Comparison of ENCODE assay signal across 8 cellular contexts in genomic region chr7:26200444-26201260, GRCh38. TPM values are rescaled to one million over a fixed set of nuclear protein-coding genes. Genes with fewer than 3 reads are reported as not detected.
DNase-seq lines count a peak whose midpoint lies in the region; ATAC-seq and TF ChIP-seq lines count a peak whose summit lies in the region.

Gene HNRNPA2B1 (minus strand): TSS chr7:26200746. CDS start chr7:26200577, 169 bp downstream.

- H3K27ac Mint-ChIP-seq in activated T-helper 1 cell treated with anti-CD3 and anti-CD28 coated beads, Interleukin-12 subunit alpha, Interleukin-12 subunit beta, Interleukin-2, Interleukin-4 antibody, amounts not matched to agents 30 ng/mL and 10 ng/mL and 1 ng/mL, durations not matched to agents 14 hours and 24 hours and 36 hours = peak within 1 kb of the TSS; percentile 100

- intact Hi-C loops in activated T-helper 1 cell treated with anti-CD3 and anti-CD28 coated beads, Interleukin-12 subunit alpha, Interleukin-12 subunit beta, Interleukin-2, Interleukin-4 antibody, amounts not matched to agents 30 ng/mL and 10 ng/mL and 1 ng/mL, durations not matched to agents 14 hours and 24 hours and 36 hours (cut with micrococcal nuclease) = loop anchor here (1.0 to 10.0 kb wide), 6 partner anchors 44 to 1462 kb away; partner anchors contain the start of gene HIBADH
- intact Hi-C loops in esophagus squamous epithelium (cut with DNase I) = no loop called here

- H2AFZ ChIP-seq in DND-41 (ENCODE audit: low read depth, low read length) = peak within 1 kb of the TSS; percentile 73
- H2AFZ ChIP-seq in GM23248 = peak within 1 kb of the TSS; percentile 64

- peak; percentile 86 to 100 (median 99) for TF ChIP-seq POLR2A in esophagus squamous epithelium (IDR thresholded peaks at IDR 0.05)

- H3F3A ChIP-seq in GM23248 (ENCODE audit: insufficient read depth) = peaks cover 47% of the 10 kb centered on the region

- H3K4me2 ChIP-seq in DND-41 (ENCODE audit: insufficient read depth, low read length) (peak within 1 kb of the TSS; percentile 72), GM23248 (ENCODE audit: unreplicated experiment) (peak within 1 kb of the TSS; percentile 90)

- H3K4me3 ChIP-seq in DND-41 (ENCODE audit: low read depth in 1 of 2, low read length in 2 of 2) (peak within 1 kb of the TSS; percentile 63 to 97), GM23248 (peak within 1 kb of the TSS; percentile 86), esophagus squamous epithelium (peak within 1 kb of the TSS; percentile 77 to 100 (median 94))

- H3K36me3 ChIP-seq in DND-41 (ENCODE audit: insufficient read depth, low read length) (peaks cover 77% of the 10 kb centered on the region), GM23248 (ENCODE audit: low read depth) (peaks cover 41% of the 10 kb centered on the region), esophagus squamous epithelium (peaks cover 0 to 26% (median 12%) of the 10 kb centered on the region in 3 donors)

- no peaks in the 10 kb centered on the region for H3K27me3 Mint-ChIP-seq in activated T-helper 1 cell treated with anti-CD3 and anti-CD28 coated beads, Interleukin-12 subunit alpha, Interleukin-12 subunit beta, Interleukin-2, Interleukin-4 antibody, amounts not matched to agents 30 ng/mL and 10 ng/mL and 1 ng/mL, durations not matched to agents 14 hours and 24 hours and 36 hours (ENCODE audit: insufficient read depth)

- in situ Hi-C loops in GM23248 (cut with MboI) = no loop called here

- WGBS in GM23248 (ENCODE audit: low coverage in 1 of 2, low lambda C conversion rate in 2 of 2, missing lambda C conversion rate in 2 of 2), 2 experiments = 1% methylated on average over 71 to 72 of the region's 72 CpGs
- 0 to 1% methylated on average over 20 to 36 of the region's 72 CpGs for WGBS in esophagus squamous epithelium, 2 donors

- peaks cover 70% of the 10 kb centered on the region for H4K20me1 ChIP-seq in DND-41 (ENCODE audit: insufficient read depth, low read length)
- H4K20me1 ChIP-seq in GM23248 (ENCODE audit: insufficient read depth) = peaks cover 56% of the 10 kb centered on the region

- H3K9me3 ChIP-seq in DND-41 (ENCODE audit: insufficient read depth, low read length, severe bottlenecking) (no peaks in the 10 kb centered on the region), GM23248 (ENCODE audit: low read depth) (no peaks in the 10 kb centered on the region), esophagus squamous epithelium (no peaks in the 10 kb centered on the region)

- H3K9me2 ChIP-seq in GM23248 (ENCODE audit: insufficient read depth) = no peaks in the 10 kb centered on the region

- H3K4me1 Mint-ChIP-seq in activated T-helper 1 cell treated with anti-CD3 and anti-CD28 coated beads, Interleukin-12 subunit alpha, Interleukin-12 subunit beta, Interleukin-2, Interleukin-4 antibody, amounts not matched to agents 30 ng/mL and 10 ng/mL and 1 ng/mL, durations not matched to agents 14 hours and 24 hours and 36 hours (ENCODE audit: low read depth) = peaks cover 47% of the 10 kb centered on the region

- peak within 1 kb of the TSS; percentile 84 for H3K9ac ChIP-seq in DND-41 (ENCODE audit: low read depth, low read length)
- peak within 1 kb of the TSS; percentile 100 for H3K9ac ChIP-seq in GM23248

- H3K27ac ChIP-seq in DND-41 (ENCODE audit: low read length) (peak within 1 kb of the TSS; percentile 98), GM23248 (peak within 1 kb of the TSS; percentile 95), esophagus squamous epithelium (peak within 1 kb of the TSS; percentile 99 to 100 (median 100))

- peak; percentile 3 for TF ChIP-seq CTCF in DND-41 (IDR thresholded peaks at IDR 0.05; ENCODE audit: borderline replicate concordance, extremely low read depth, low read length, poor library complexity, severe bottlenecking)
- TF ChIP-seq CTCF in esophagus squamous epithelium (IDR thresholded peaks at IDR 0.05) = peak in 5 of 6 experiments; percentile 9 to 51 (median 32)

- peaks cover 70% of the 10 kb centered on the region for H3K36me3 Mint-ChIP-seq in activated T-helper 1 cell treated with anti-CD3 and anti-CD28 coated beads, Interleukin-12 subunit alpha, Interleukin-12 subunit beta, Interleukin-2, Interleukin-4 antibody, amounts not matched to agents 30 ng/mL and 10 ng/mL and 1 ng/mL, durations not matched to agents 14 hours and 24 hours and 36 hours (ENCODE audit: low read depth)

- H3K27me3 ChIP-seq in DND-41 (ENCODE audit: insufficient read depth, low read length, poor library complexity) (no peaks in the 10 kb centered on the region), GM23248 (replicated peaks; ENCODE audit: insufficient read depth) (no peaks in the 10 kb centered on the region), esophagus squamous epithelium (no peaks in the 10 kb centered on the region)

- peak; percentile 98 for DNase-seq in DND-41
- peak; percentile 97 for DNase-seq in GM23248
- peak; percentile 100 for DNase-seq in Kasumi-1 (lab: John Stamatoyannopoulos, UW)
- peak; percentile 98 for DNase-seq in RPMI7951 (ENCODE audit: low read depth)
- peak; percentile 97 for DNase-seq in activated T-helper 1 cell treated with anti-CD3 and anti-CD28 coated beads, Interleukin-12 subunit alpha, Interleukin-12 subunit beta, Interleukin-2, Interleukin-4 antibody, amounts not matched to agents 30 ng/mL and 10 ng/mL and 1 ng/mL, durations not matched to agents 14 hours and 24 hours and 36 hours (ENCODE audit: low spot score)
- peak; percentile 92 for DNase-seq in esophagus squamous epithelium (lab: John Stamatoyannopoulos, UW)
- peak; percentile 99 for DNase-seq in myocyte (ENCODE audit: low read depth)
- peak; percentile 94 to 95 for DNase-seq in stimulated activated CD8-positive, alpha-beta memory T cell treated with anti-CD3 and anti-CD28 coated beads, Interleukin-7, amount 100 ng/mL, for 48 hours (ENCODE audit: extremely low read depth in 1 of 2, low read depth in 1 of 2)

- no peaks in the 10 kb centered on the region for H3K9me3 Mint-ChIP-seq in activated T-helper 1 cell treated with anti-CD3 and anti-CD28 coated beads, Interleukin-12 subunit alpha, Interleukin-12 subunit beta, Interleukin-2, Interleukin-4 antibody, amounts not matched to agents 30 ng/mL and 10 ng/mL and 1 ng/mL, durations not matched to agents 14 hours and 24 hours and 36 hours

- H3K79me2 ChIP-seq in DND-41 (ENCODE audit: insufficient read depth, low read length) (peaks cover 90% of the 10 kb centered on the region), GM23248 (ENCODE audit: insufficient read depth) (peaks cover 90% of the 10 kb centered on the region)

- peaks cover 49% of the 10 kb centered on the region for H3K4me1 ChIP-seq in DND-41 (ENCODE audit: insufficient read depth, low read length)
- peaks cover 48% of the 10 kb centered on the region for H3K4me1 ChIP-seq in GM23248 (ENCODE audit: insufficient read depth)
- H3K4me1 ChIP-seq in esophagus squamous epithelium = peaks cover 15 to 60% (median 42%) of the 10 kb centered on the region in 3 donors

- peak within 1 kb of the TSS; percentile 100 for H3K4me3 Mint-ChIP-seq in activated T-helper 1 cell treated with anti-CD3 and anti-CD28 coated beads, Interleukin-12 subunit alpha, Interleukin-12 subunit beta, Interleukin-2, Interleukin-4 antibody, amounts not matched to agents 30 ng/mL and 10 ng/mL and 1 ng/mL, durations not matched to agents 14 hours and 24 hours and 36 hours

- ATAC-seq in DND-41 (ENCODE audit: insufficient read depth, low read depth) = peak; percentile 66

RNA-seq across cellular contexts. Expression of gene HNRNPA2B1, which starts in this region (rescaled TPM):
- total RNA-seq in GM23248 (2014; rRNA removed; shearing (Covaris generic)) = 125 and 134 TPM in 2 replicates
- polyA plus RNA-seq in GM23248 (2016; fragmentation: Nextera tagmentation; extraction: Ambion mirVana) = 493 and 529 TPM in 2 replicates
- total RNA-seq in RPMI7951 (2014; rRNA removed; shearing (Covaris generic)) = 253 and 254 TPM in 2 replicates
- total RNA-seq in activated T-helper 1 cell treated with anti-CD3 and anti-CD28 coated beads, Interleukin-12 subunit alpha, Interleukin-12 subunit beta, Interleukin-2, Interleukin-4 antibody, amounts not matched to agents 30 ng/mL and 10 ng/mL and 1 ng/mL, durations not matched to agents 14 hours and 24 hours and 36 hours = 821 and 823 TPM in 2 replicates
- total RNA-seq in esophagus squamous epithelium (100 to 1,000 TPM; 148 to 256 (median 203) TPM), myocyte (233 and 240 TPM in 2 replicates)
- polyA plus RNA-seq in myocyte (2012) = 417 TPM

Comparison
In these comparisons a context has a peak if more than half of its experiments do, and no peak if none do; other contexts are left out.
1. Peak in every context shown above with its lines: DNase-seq, ATAC-seq, H3K4me3 ChIP-seq and H3K27ac ChIP-seq.